In the genomic region with DNA sequence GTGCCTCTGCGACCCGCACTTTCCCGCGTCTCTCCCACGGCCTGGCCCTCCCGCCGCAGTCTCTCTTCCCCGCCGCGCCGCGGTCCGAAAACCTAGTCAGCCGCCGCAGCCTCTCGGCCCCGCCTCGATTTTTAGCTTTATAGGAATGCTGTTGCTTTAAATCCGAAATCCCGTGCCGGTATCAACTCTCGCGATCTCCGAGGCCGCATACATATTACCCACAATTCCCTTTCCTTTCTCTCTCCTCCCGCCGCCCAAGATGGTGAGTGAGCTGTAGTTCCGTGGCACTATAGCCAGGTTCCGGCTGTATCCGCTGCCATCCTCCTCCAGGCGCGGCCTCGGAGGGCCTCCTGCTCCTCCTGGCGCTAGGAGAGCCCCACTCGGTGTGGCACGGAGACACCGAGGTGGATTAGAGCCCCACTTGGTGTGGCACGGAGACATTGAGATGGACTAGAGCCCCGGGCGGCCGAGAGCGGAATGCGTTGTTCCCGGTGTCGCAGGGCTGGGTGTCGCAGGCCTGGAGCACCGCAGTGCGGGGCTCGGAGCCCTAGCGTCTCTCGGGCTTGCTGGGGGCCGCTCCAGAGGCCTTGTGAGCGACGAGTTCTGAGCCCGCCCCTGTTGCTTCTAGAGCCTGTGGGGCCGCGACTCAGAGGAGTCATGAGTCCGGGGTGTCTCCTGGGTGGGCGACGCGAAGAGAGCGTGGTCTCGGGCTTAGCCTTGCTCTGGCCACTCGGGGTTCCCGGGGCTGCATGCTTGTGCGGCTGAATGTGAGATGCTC, we compare ENCODE assay signal across 8 cellular contexts. TPM values are rescaled to one million over a fixed set of nuclear protein-coding genes. Genes with fewer than 3 reads are reported as not detected.
DNase-seq lines count a peak whose midpoint lies in the region; ATAC-seq, FAIRE-seq and TF ChIP-seq lines count a peak whose summit lies in the region.

A gene (minus strand): TSS at position 147 of the 778 bp plus-strand sequence. CDS start 1,469 bp downstream, outside the sequence.
A gene (plus strand): TSS at position 234 of the 778 bp plus-strand sequence. CDS start 26 bp downstream, at position 260.

- H3K27me3 ChIP-seq in OCI-LY3 (ENCODE audit: low read depth, low read length) (no peaks in the 10 kb centered on the region), endothelial cell of umbilical vein (ENCODE audit: control insufficient read depth in 2 of 2, insufficient read depth in 2 of 2, low read length in 2 of 2) (no peaks in the 10 kb centered on the region)

- ATAC-seq in GM21390 (IDR thresholded peaks at IDR 0.05; ENCODE audit: unreplicated experiment), result peak; percentile 69

- H3K4me3 ChIP-seq in OCI-LY3 (ENCODE audit: low read length), result peak within 1 kb of the TSS; percentile 89
- peak within 1 kb of the TSS; percentile 69 to 84 (median 83) for H3K4me3 ChIP-seq in endothelial cell of umbilical vein (replicated peaks in 1 of 3; ENCODE audit: insufficient read depth in 1 of 3, low read depth in 1 of 3, low read length in 3 of 3)

- H3K4me2 ChIP-seq in OCI-LY3 (ENCODE audit: low read length) (peak within 1 kb of the TSS; percentile 96), endothelial cell of umbilical vein (ENCODE audit: insufficient read depth, low read length) (peak within 1 kb of the TSS; percentile 93)

- no peaks in the 10 kb centered on the region for H3K9me1 ChIP-seq in endothelial cell of umbilical vein (replicated peaks; ENCODE audit: control insufficient read depth, extremely low read depth, insufficient read depth, low read length)

- POLR2A ChIA-PET in endothelial cell of umbilical vein (lab: Charles Lee), result interaction anchor here (0.6 to 1.7 kb wide), 8 partner anchors 9 to 180 kb away, joined by 3 to 10 read pairs (median 5); a partner anchor contains a TSS

- CTCF ChIA-PET in endothelial cell of umbilical vein (lab: Charles Lee), result interaction anchor here (1.0 to 1.1 kb wide), 3 partner anchors 18 to 30 kb away, joined by 3 read pairs; no protein-coding TSS in a partner anchor

- H3K9me3 ChIP-seq in OCI-LY3 (ENCODE audit: insufficient read depth, low read length), result no peaks in the 10 kb centered on the region
- H3K9me3 ChIP-seq in endothelial cell of umbilical vein (replicated peaks; ENCODE audit: control insufficient read depth, insufficient read depth, low read length), result no peaks in the 10 kb centered on the region

- H3K27ac ChIP-seq in OCI-LY3 (ENCODE audit: low read length) (peak within 1 kb of the TSS; percentile 81), endothelial cell of umbilical vein (ENCODE audit: insufficient read depth, low read depth, low read length) (peak within 1 kb of the TSS; percentile 91)

- intact Hi-C loops in endothelial cell of umbilical vein (cut with micrococcal nuclease), result loop anchor here (1.0 to 5.0 kb wide), 3 partner anchors 12 to 161 kb away; a partner anchor contains a TSS

- peak; percentile 97 for FAIRE-seq in endothelial cell of umbilical vein (lab: Jason Lieb, UNC)

- peaks cover 20% of the 10 kb centered on the region for H3K4me1 ChIP-seq in OCI-LY3 (ENCODE audit: low read length)
- H3K4me1 ChIP-seq in endothelial cell of umbilical vein (ENCODE audit: control insufficient read depth, extremely low read depth, insufficient read depth, low read length), result peaks cover 14% of the 10 kb centered on the region

- dilution Hi-C loops in endothelial cell of umbilical vein (cut with MboI; ENCODE audit: extremely low pct_ligation_motif_present, low sequenced_read_pairs), result no loop called here

- peaks cover 42% of the 10 kb centered on the region for H4K20me1 ChIP-seq in OCI-LY3 (ENCODE audit: insufficient read depth, low read length)
- H4K20me1 ChIP-seq in endothelial cell of umbilical vein (replicated peaks; ENCODE audit: control insufficient read depth, extremely low read depth, insufficient read depth, low read length), result no peaks in the 10 kb centered on the region

- H3K9ac ChIP-seq in OCI-LY3 (ENCODE audit: low read length) (peak within 1 kb of the TSS; percentile 100), endothelial cell of umbilical vein (replicated peaks; ENCODE audit: extremely low read depth, insufficient read depth, low read length) (peak within 1 kb of the TSS; percentile 98)

- BruUV-seq in endothelial cell of umbilical vein (replicated peaks; lab: Mats Ljungman, UMichigan), result TSS peak; percentile 41

- DNase-seq in COLO829 (ENCODE audit: low spot score) (peak; percentile 98), HuH-7.5 (ENCODE audit: low spot score) (peak; percentile 92), endothelial cell of umbilical vein (ENCODE audit: low read depth, low spot score) (peak; percentile 97), middle frontal gyrus (ENCODE audit: extremely low spot score, low spot score) (peak; percentile 85)
- DNase-seq in activated CD8-positive, alpha-beta memory T cell treated with anti-CD3 and anti-CD28 coated beads, Interleukin-2, amount 50 U/mL, for 48 hours, result peak; percentile 93
- DNase-seq in stimulated activated CD8-positive, alpha-beta memory T cell treated with anti-CD3 and anti-CD28 coated beads, Interleukin-2, amount 100 ng/mL, for 1 hour (ENCODE audit: low read depth in 2 of 2), result peak; percentile 79 to 82

- H3K79me2 ChIP-seq in OCI-LY3 (ENCODE audit: low read length), result peaks cover 51% of the 10 kb centered on the region
- peaks cover 40% of the 10 kb centered on the region for H3K79me2 ChIP-seq in endothelial cell of umbilical vein (ENCODE audit: control insufficient read depth, insufficient read depth, low read length)

- H2AFZ ChIP-seq in OCI-LY3 (ENCODE audit: low read depth, low read length) (no peak within 1 kb of the TSS), endothelial cell of umbilical vein (ENCODE audit: low read depth, low read length) (peak within 1 kb of the TSS; percentile 24)

- peak; percentile 98 for TF ChIP-seq POLR2A in endothelial cell of umbilical vein (IDR thresholded peaks at IDR 0.05; ENCODE audit: low read depth, low read length)

- H3K36me3 ChIP-seq in OCI-LY3 (replicated peaks; ENCODE audit: low read depth, low read length) (peaks cover 78% of the 10 kb centered on the region), endothelial cell of umbilical vein (ENCODE audit: control insufficient read depth in 2 of 2, extremely low read depth in 1 of 2, insufficient read depth in 2 of 2, low read length in 2 of 2) (peaks cover 18 to 48% of the 10 kb centered on the region in 2 experiments)

- TF ChIP-seq CTCF in OCI-LY3 (IDR thresholded peaks at IDR 0.05; ENCODE audit: low read depth, low read length) (no peak), endothelial cell of umbilical vein (IDR thresholded peaks at IDR 0.05; ENCODE audit: extremely low read depth in 1 of 2, insufficient read depth in 1 of 2, low read depth in 1 of 2, low read length in 2 of 2) (no peak)

TF ChIP-seq in endothelial cell of umbilical vein, 7 proteins besides CTCF, POLR2A, EP300 and RAD21:
- TF ChIP-seq MYC (IDR thresholded peaks at IDR 0.05; ENCODE audit: low read depth, low read length), result peak; percentile 10
- peak; percentile 99 for TF ChIP-seq POLR2AphosphoS5 (IDR thresholded peaks at IDR 0.05; ENCODE audit: insufficient read depth, low read depth, low read length)
- no peak for TF ChIP-seq FOS (IDR thresholded peaks at IDR 0.05; ENCODE audit: borderline replicate concordance, insufficient read depth, low read length)
- no peak for TF ChIP-seq EZH2 (IDR thresholded peaks at IDR 0.05; ENCODE audit: borderline replicate concordance, low read depth, low read length, severe bottlenecking)
- TF ChIP-seq JUN (IDR thresholded peaks at IDR 0.05; ENCODE audit: borderline replicate concordance, insufficient read depth, insufficient read length, low read depth), result no peak
- no peak for TF ChIP-seq GATA2 (IDR thresholded peaks at IDR 0.05; ENCODE audit: insufficient read depth, insufficient read length, low read depth, low read length)
- TF ChIP-seq, protein P1, sequence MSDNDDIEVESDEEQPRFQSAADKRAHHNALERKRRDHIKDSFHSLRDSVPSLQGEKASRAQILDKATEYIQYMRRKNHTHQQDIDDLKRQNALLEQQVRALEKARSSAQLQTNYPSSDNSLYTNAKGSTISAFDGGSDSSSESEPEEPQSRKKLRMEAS (IDR thresholded peaks at IDR 0.05; ENCODE audit: insufficient read depth, insufficient read length), result no peak

RNA-seq across cellular contexts. Expression of the first gene that starts in this region (rescaled TPM):
- 26.7 and 27.4 TPM in 2 replicates for total RNA-seq in endothelial cell of umbilical vein
- polyA plus RNA-seq in endothelial cell of umbilical vein, result 25.7 and 29.5 TPM in 2 replicates
- 18.7 and 23.0 TPM in 2 replicates for polyA plus RNA-seq in endothelial cell of umbilical vein (2011; cell fraction: cytosol; rRNA removed)
- 32.0 and 36.5 TPM in 2 replicates for polyA plus RNA-seq in endothelial cell of umbilical vein (2011; cell fraction: nucleus; rRNA removed)
- 15.2 and 19.3 TPM in 2 replicates for polyA plus RNA-seq in endothelial cell of umbilical vein (2012)
- 38.5 and 40.4 TPM in 2 replicates for polyA minus RNA-seq in endothelial cell of umbilical vein
- polyA minus RNA-seq in endothelial cell of umbilical vein (2011; cell fraction: cytosol; rRNA and poly(A)+ RNA removed), result 25.5 TPM
- 12.0 and 13.3 TPM in 2 replicates for polyA minus RNA-seq in endothelial cell of umbilical vein (2011; cell fraction: nucleus; rRNA and poly(A)+ RNA removed)

RNA-seq across cellular contexts. Expression of the second gene that starts in this region (rescaled TPM):
- 2,043 and 2,112 TPM in 2 replicates for total RNA-seq in endothelial cell of umbilical vein
- polyA plus RNA-seq in endothelial cell of umbilical vein, result 2,090 and 2,329 TPM in 2 replicates
- 4,289 and 4,302 TPM in 2 replicates for polyA plus RNA-seq in endothelial cell of umbilical vein (2011; cell fraction: cytosol; rRNA removed)
- polyA plus RNA-seq in endothelial cell of umbilical vein (2011; cell fraction: nucleus; rRNA removed), result 1,496 and 1,897 TPM in 2 replicates
- polyA plus RNA-seq in endothelial cell of umbilical vein (2012), result 2,563 and 3,428 TPM in 2 replicates
- polyA minus RNA-seq in endothelial cell of umbilical vein, result 1,837 and 1,880 TPM in 2 replicates
- polyA minus RNA-seq in endothelial cell of umbilical vein (2011; cell fraction: cytosol; rRNA and poly(A)+ RNA removed), result 1,856 TPM
- 248 and 295 TPM in 2 replicates for polyA minus RNA-seq in endothelial cell of umbilical vein (2011; cell fraction: nucleus; rRNA and poly(A)+ RNA removed)

Comparison
In these comparisons a context has a peak if more than half of its experiments do, and no peak if none do; other contexts are left out.
1. Peak in every context shown above with its lines: DNase-seq, ATAC-seq, H3K4me3 ChIP-seq and H3K27ac ChIP-seq.